Comparison of ENCODE assay signal across 21 cellular contexts in the genomic region with DNA sequence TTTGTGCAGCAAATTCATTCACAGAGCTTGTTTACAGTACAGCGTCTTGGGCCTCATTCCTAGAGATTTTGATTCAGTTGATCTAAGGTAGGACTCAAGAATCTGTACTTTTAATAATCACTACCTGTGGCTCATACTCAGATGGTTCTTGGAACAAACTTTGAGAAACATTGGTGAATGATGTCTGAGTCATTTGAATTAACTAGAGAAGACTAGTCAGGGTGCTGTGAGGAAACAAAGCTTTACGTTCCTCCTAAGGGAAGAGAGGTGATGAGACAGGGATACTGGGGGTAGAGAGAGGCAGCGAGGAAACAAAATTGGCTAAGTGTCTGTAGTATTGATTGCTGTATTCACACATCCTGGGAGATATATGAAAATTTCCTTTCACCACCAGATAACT.
"Had no signal": no experiment of that assay in that cellular context is flagged by ENCODE, and none has a peak within 500 bp of the region (broad histone marks: within the 10 kb centered on the region; RNA-seq: fewer than 3 reads in every experiment).

No MANE protein-coding gene starts in this region.

- H3K4me1 ChIP-seq: body of pancreas, esophagus muscularis mucosa, thyroid gland, upper lobe of right lung had no signal

- H3K27ac ChIP-seq: body of pancreas, esophagus muscularis mucosa, ovary, right lobe of liver, thyroid gland, upper lobe of right lung had no signal

- H3K36me3 ChIP-seq: esophagus muscularis mucosa, ovary, right lobe of liver, thyroid gland, upper lobe of right lung had no signal

- H3K9me3 ChIP-seq: body of pancreas, esophagus muscularis mucosa, ovary, right lobe of liver, thyroid gland, upper lobe of right lung had no signal

- H3K4me3 ChIP-seq: body of pancreas, esophagus muscularis mucosa, ovary, right lobe of liver, thyroid gland, upper lobe of right lung had no signal

- H3K27me3 ChIP-seq: body of pancreas, esophagus muscularis mucosa, ovary, right lobe of liver, thyroid gland, upper lobe of right lung had no signal

- ATAC-seq: activated CD4-positive, alpha-beta T cell treated with anti-CD3 and anti-CD28 coated beads for 36 hours; body of pancreas; left ventricle myocardium superior; stimulated activated naive CD8-positive, alpha-beta T cell treated with anti-CD3 and anti-CD28 coated beads, Interleukin-15, Interleukin-2, amounts not matched to agents 100 U/mL and 50 U/mL, for 24 hours; T-cell; upper lobe of right lung had no signal

- DNase-seq: activated CD4-positive, alpha-beta T cell treated with anti-CD3 and anti-CD28 coated beads for 36 hours; activated CD4-positive, CD25-positive, alpha-beta regulatory T cell; activated effector memory CD4-positive, alpha-beta T cell treated with Interleukin-2 at 50 U/mL for 16 hours; activated naive CD4-positive, alpha-beta T cell treated with Interleukin-2 at 50 U/mL for 16 hours; activated T-cell treated with anti-CD3 and anti-CD28 coated beads for 4 hours; aorta; body of pancreas; glutamatergic neuron; left ventricle myocardium superior; nephron progenitor cell; ovary; right lobe of liver; stimulated activated CD4-positive, alpha-beta T cell treated with anti-CD3 and anti-CD28 coated beads, Interleukin-2, amount 100 ng/mL, for 48 hours; stimulated activated naive CD8-positive, alpha-beta T cell treated with anti-CD3 and anti-CD28 coated beads, Interleukin-15, Interleukin-2, amounts not matched to agents 100 U/mL and 50 U/mL, for 24 hours; T-cell; thyroid gland; upper lobe of right lung had no signal

- FAIRE-seq: endothelial cell of umbilical vein, frontal cortex, islet of Langerhans had no signal
